24 cellular contexts compared by ENCODE assay signal in the genomic region with DNA sequence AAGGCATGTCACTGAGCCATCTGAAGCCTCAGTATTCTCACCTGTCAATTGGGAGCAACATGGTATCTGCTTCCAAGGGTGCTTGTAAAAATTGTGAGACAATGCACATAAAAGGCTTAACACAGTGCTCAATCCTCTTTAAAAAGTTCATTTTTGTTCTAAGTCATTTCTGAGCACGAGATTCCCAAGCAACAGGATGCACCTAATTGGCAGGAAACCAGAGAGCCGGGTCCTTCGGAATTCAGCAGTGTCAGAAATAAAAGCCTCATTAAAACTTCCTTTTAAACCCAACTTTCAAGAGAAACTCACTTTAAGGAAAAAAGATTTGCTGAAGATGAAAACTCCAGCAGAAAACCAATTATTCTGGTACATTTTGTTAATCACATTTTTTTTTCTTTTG.
A peak's percentile ranks its signal among the peaks of the same experiment; 100 is the strongest.
DNase-seq lines count a peak whose midpoint lies in the region; FAIRE-seq and TF ChIP-seq lines count a peak whose summit lies in the region.
"Had no signal": no experiment of that assay in that cellular context is flagged by ENCODE, and none has a peak within 500 bp of the region (broad histone marks: within the 10 kb centered on the region; RNA-seq: fewer than 3 reads in every experiment).

No MANE protein-coding gene starts in this region.

- H3K4me3 ChIP-seq in endothelial cell of umbilical vein (replicated peaks in 1 of 3; ENCODE audit: insufficient read depth in 1 of 3, low read depth in 1 of 3, low read length in 3 of 3): no peak overlapping the region
- H3K4me3 ChIP-seq: BLaER1, GM12878 had no signal

- H3K4me1 ChIP-seq in endothelial cell of umbilical vein (ENCODE audit: control insufficient read depth, extremely low read depth, insufficient read depth, low read length): no peaks in the 10 kb centered on the region
- H3K4me1 ChIP-seq: BE2C, BLaER1 had no signal

- H3K27ac ChIP-seq in endothelial cell of umbilical vein (ENCODE audit: insufficient read depth, low read depth, low read length): no peak overlapping the region
- H3K27ac ChIP-seq: BLaER1 had no signal

- no peaks in the 10 kb centered on the region for H3K9me1 ChIP-seq in endothelial cell of umbilical vein (replicated peaks; ENCODE audit: control insufficient read depth, extremely low read depth, insufficient read depth, low read length)

- no peaks in the 10 kb centered on the region for H3K36me3 ChIP-seq in endothelial cell of umbilical vein (ENCODE audit: control insufficient read depth in 2 of 2, extremely low read depth in 1 of 2, insufficient read depth in 2 of 2, low read length in 2 of 2)
- H3K36me3 ChIP-seq: BE2C, BLaER1 had no signal

- DNase-seq in dermis blood vessel endothelial cell (peak; percentile 64), endothelial cell of umbilical vein (ENCODE audit: low read depth, low spot score) (peak; percentile 60), posterior vena cava (ENCODE audit: low spot score) (peak; percentile 2), frontal cortex (ENCODE audit: low spot score in 2 of 2) (no peak), anterior cingulate cortex (lab: John Stamatoyannopoulos, UW) (no peak)
- DNase-seq: 8988T; ACHN; BE2C; C1 segment of cervical spinal cord; CD4-positive, alpha-beta memory T cell; CD4-positive, CD25-positive, alpha-beta regulatory T cell; CD8-positive, alpha-beta memory T cell; COR-L47; DMS153; DMS53; DMS79; DND-41; EL; GDM1 had no signal

- no TSS peak for BruUV-seq in endothelial cell of umbilical vein (replicated peaks; lab: Mats Ljungman, UMichigan)

- peak; percentile 67 for FAIRE-seq in endothelial cell of umbilical vein (lab: Jason Lieb, UNC)
- no peak for FAIRE-seq in frontal cortex (lab: Jason Lieb, UNC)
- FAIRE-seq: A204.1, GM12878, GM12892, GM18507 had no signal

- no peak for TF ChIP-seq POLR2A in endothelial cell of umbilical vein (IDR thresholded peaks at IDR 0.05; ENCODE audit: low read depth, low read length)

- no peaks in the 10 kb centered on the region for H4K20me1 ChIP-seq in endothelial cell of umbilical vein (replicated peaks; ENCODE audit: control insufficient read depth, extremely low read depth, insufficient read depth, low read length)
- H4K20me1 ChIP-seq: BLaER1 had no signal

- H3K9me3 ChIP-seq in endothelial cell of umbilical vein (replicated peaks; ENCODE audit: control insufficient read depth, insufficient read depth, low read length): no peaks in the 10 kb centered on the region
- H3K9me3 ChIP-seq: BE2C had no signal

- intact Hi-C loops in endothelial cell of umbilical vein (cut with micrococcal nuclease) (loop anchor here (1.0 to 10.0 kb wide), 2 partner anchors 107 to 361 kb away; no protein-coding TSS in a partner anchor), posterior vena cava (cut with DNase I) (no loop called here)

- H2AFZ ChIP-seq in endothelial cell of umbilical vein (ENCODE audit: low read depth, low read length): no peak overlapping the region

- no peak for TF ChIP-seq CTCF in endothelial cell of umbilical vein (IDR thresholded peaks at IDR 0.05; ENCODE audit: extremely low read depth in 1 of 2, insufficient read depth in 1 of 2, low read depth in 1 of 2, low read length in 2 of 2)

- H3K27me3 ChIP-seq in endothelial cell of umbilical vein (ENCODE audit: control insufficient read depth in 2 of 2, insufficient read depth in 2 of 2, low read length in 2 of 2): no peaks in the 10 kb centered on the region
- H3K27me3 ChIP-seq: BE2C, BLaER1 had no signal

- CTCF ChIA-PET in endothelial cell of umbilical vein (lab: Charles Lee): no interaction called here

- no peaks in the 10 kb centered on the region for H3K79me2 ChIP-seq in endothelial cell of umbilical vein (ENCODE audit: control insufficient read depth, insufficient read depth, low read length)

- POLR2A ChIA-PET in endothelial cell of umbilical vein (lab: Charles Lee): no interaction called here

- dilution Hi-C loops in endothelial cell of umbilical vein (cut with MboI; ENCODE audit: extremely low pct_ligation_motif_present, low sequenced_read_pairs): no loop called here

- no peak overlapping the region for H3K9ac ChIP-seq in endothelial cell of umbilical vein (replicated peaks; ENCODE audit: extremely low read depth, insufficient read depth, low read length)
- H3K9ac ChIP-seq: BLaER1 had no signal

- H3K4me2 ChIP-seq in endothelial cell of umbilical vein (ENCODE audit: insufficient read depth, low read length): no peak overlapping the region
- H3K4me2 ChIP-seq: BLaER1 had no signal

TF ChIP-seq in endothelial cell of umbilical vein, 7 proteins besides CTCF, POLR2A, EP300 and RAD21:
- no peak for TF ChIP-seq EZH2 (IDR thresholded peaks at IDR 0.05; ENCODE audit: borderline replicate concordance, low read depth, low read length, severe bottlenecking)
- no peak for TF ChIP-seq FOS (IDR thresholded peaks at IDR 0.05; ENCODE audit: borderline replicate concordance, insufficient read depth, low read length)
- no peak for TF ChIP-seq MYC (IDR thresholded peaks at IDR 0.05; ENCODE audit: low read depth, low read length)
- TF ChIP-seq POLR2AphosphoS5 (IDR thresholded peaks at IDR 0.05; ENCODE audit: insufficient read depth, low read depth, low read length): no peak
- no peak for TF ChIP-seq GATA2 (IDR thresholded peaks at IDR 0.05; ENCODE audit: insufficient read depth, insufficient read length, low read depth, low read length)
- TF ChIP-seq, protein P1, sequence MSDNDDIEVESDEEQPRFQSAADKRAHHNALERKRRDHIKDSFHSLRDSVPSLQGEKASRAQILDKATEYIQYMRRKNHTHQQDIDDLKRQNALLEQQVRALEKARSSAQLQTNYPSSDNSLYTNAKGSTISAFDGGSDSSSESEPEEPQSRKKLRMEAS (IDR thresholded peaks at IDR 0.05; ENCODE audit: insufficient read depth, insufficient read length): no peak
- TF ChIP-seq JUN (IDR thresholded peaks at IDR 0.05; ENCODE audit: borderline replicate concordance, insufficient read depth, insufficient read length, low read depth): no peak

Comparison
In these comparisons a context has a peak if more than half of its experiments do, and no peak if none do; other contexts are left out.
1. DNase-seq: peak in dermis blood vessel endothelial cell (single experiment), endothelial cell of umbilical vein (single experiment) and posterior vena cava (single experiment); none in frontal cortex (0 of 2) and anterior cingulate cortex (0 of 58).